Comparison of ENCODE assay signal across 15 cellular contexts in genomic region chr5:94545870-94546625, GRCh38.
DNase-seq lines count a peak whose midpoint lies in the region; ATAC-seq and TF ChIP-seq lines count a peak whose summit lies in the region.
"Had no signal": no experiment of that assay in that cellular context is flagged by ENCODE, and none has a peak within 500 bp of the region (broad histone marks: within the 10 kb centered on the region; RNA-seq: fewer than 3 reads in every experiment).

No MANE protein-coding gene starts in this region.

- no peak for TF ChIP-seq POLR2A in testis (IDR thresholded peaks at IDR 0.05)

- H3K27me3 ChIP-seq in neutrophil (no peaks in the 10 kb centered on the region), testis (no peaks in the 10 kb centered on the region)

- H3K4me1 ChIP-seq in neutrophil (ENCODE audit: control insufficient read depth in 1 of 2, insufficient read depth in 1 of 2, low read depth in 1 of 2, low read length in 1 of 2): peaks cover 35 to 36% of the 10 kb centered on the region in 2 experiments
- H3K4me1 ChIP-seq in testis: no peaks in the 10 kb centered on the region

- DNase-seq in GF-D8 (lab: John Stamatoyannopoulos, UW): peak; percentile 74
- peak; percentile 63 for DNase-seq in NOMO-1 treated with dmso at 0.1 percent for 144 hours (lab: John Stamatoyannopoulos, UW; ENCODE audit: unreplicated experiment)
- DNase-seq in astrocyte of the cerebellum (ENCODE audit: low read depth): peak; percentile 27
- no peak for DNase-seq in NCI-H774 (lab: John Stamatoyannopoulos, UW)
- DNase-seq in NK-92 (lab: John Stamatoyannopoulos, UW; ENCODE audit: unreplicated experiment): no peak
- no peak for DNase-seq in testis
- DNase-seq: activated CD4-positive, alpha-beta T cell treated with anti-CD3 and anti-CD28 coated beads for 1 hour; activated CD8-positive, alpha-beta memory T cell treated with anti-CD3 and anti-CD28 coated beads, Interleukin-2, amount 10 ng/mL, durations not matched to agents 7 days and 5 days; activated effector memory CD4-positive, alpha-beta T cell treated with Interleukin-2 at 50 U/mL for 16 hours; NCI-H1092 treated with DMSO at 0.1 percent for 48 hours; NCI-H526 treated with DMSO at 0.1 percent for 48 hours; stimulated activated CD4-positive, alpha-beta T cell treated with anti-CD3 and anti-CD28 coated beads, Interleukin-4, amount 100 ng/mL, for 1 hour had no signal

- ATAC-seq in GM18502 (IDR thresholded peaks at IDR 0.05; ENCODE audit: poor library complexity, unreplicated experiment): no peak
- ATAC-seq: activated CD8-positive, alpha-beta memory T cell treated with anti-CD3 and anti-CD28 coated beads, Interleukin-2, amount 10 ng/mL, durations not matched to agents 7 days and 5 days had no signal

- no peak overlapping the region for H3K4me3 ChIP-seq in astrocyte of the cerebellum (ENCODE audit: low read depth, low read length)
- H3K4me3 ChIP-seq in neutrophil (ENCODE audit: low read depth in 1 of 2, low read length in 1 of 2): no peak overlapping the region
- no peak overlapping the region for H3K4me3 ChIP-seq in testis

- TF ChIP-seq CTCF in astrocyte of the cerebellum (IDR thresholded peaks at IDR 0.05; ENCODE audit: low read depth, low read length, missing control alignments): no peak
- no peak for TF ChIP-seq CTCF in neutrophil (IDR thresholded peaks at IDR 0.05)
- TF ChIP-seq CTCF in testis (IDR thresholded peaks at IDR 0.05): no peak

- H3K9me3 ChIP-seq in neutrophil (no peaks in the 10 kb centered on the region), testis (no peaks in the 10 kb centered on the region)

- in situ Hi-C loops in astrocyte of the cerebellum (cut with HindIII; ENCODE audit: low sequenced_read_pairs): no loop called here

- H3K36me3 ChIP-seq in neutrophil (no peaks in the 10 kb centered on the region), testis (ENCODE audit: low read depth, missing control alignments) (no peaks in the 10 kb centered on the region)

- peak overlapping the region; percentile 81 for H3K27ac ChIP-seq in neutrophil
- no peak overlapping the region for H3K27ac ChIP-seq in testis
- H3K27ac ChIP-seq: RWPE1 had no signal

- WGBS in testis, 2 donors: 87 to 95% methylated on average over 3 to 4 of the region's 4 CpGs

- intact Hi-C loops in testis (cut with DNase I; ENCODE audit: low total_unique reads): no loop called here

Comparison
In these comparisons a context has a peak if more than half of its experiments do, and no peak if none do; other contexts are left out.
1. DNase-seq: peak in GF-D8 (single experiment), NOMO-1 treated with dmso at 0.1 percent for 144 hours (single experiment) and astrocyte of the cerebellum (single experiment); none in NCI-H774 (single experiment), NK-92 (single experiment) and testis (single experiment).